10 cellular contexts compared by ENCODE assay signal in the genomic region with DNA sequence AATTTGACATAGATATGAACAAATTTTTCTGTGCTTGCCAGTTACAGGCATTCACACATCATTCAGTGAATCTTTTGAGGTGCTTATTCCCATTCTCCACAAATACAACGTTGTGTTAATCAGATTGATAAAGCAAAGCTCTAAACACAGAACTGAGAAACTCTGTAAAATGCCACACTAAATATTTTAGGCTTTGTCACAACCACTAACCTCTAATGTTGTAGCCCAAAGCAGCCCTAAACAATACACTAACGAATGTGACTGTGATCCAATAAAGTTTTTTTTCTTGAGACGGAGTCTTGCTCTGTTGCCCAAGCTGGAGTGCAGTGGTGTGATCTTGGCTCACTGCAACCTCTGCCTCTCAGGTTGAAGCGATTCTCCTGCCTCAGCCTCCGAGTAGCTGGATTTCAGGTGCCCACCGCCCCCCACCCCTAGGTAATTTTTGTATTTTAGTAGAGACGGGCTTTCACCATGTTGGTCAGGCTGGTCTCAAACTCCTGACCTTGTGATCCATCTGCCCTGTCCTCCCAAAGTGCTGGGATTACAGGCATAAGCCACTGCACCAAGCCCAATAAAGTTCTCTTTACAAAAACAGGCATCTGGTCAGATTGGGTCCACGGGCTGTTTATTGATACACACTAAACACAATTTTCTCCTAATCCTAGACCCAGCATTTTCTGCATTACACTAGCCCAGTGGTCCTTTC. TPM values are rescaled to one million over a fixed set of nuclear protein-coding genes. Genes with fewer than 3 reads are reported as not detected.
DNase-seq lines count a peak whose midpoint lies in the region; ATAC-seq and TF ChIP-seq lines count a peak whose summit lies in the region.
"Had no signal": no experiment of that assay in that cellular context is flagged by ENCODE, and none has a peak within 500 bp of the region (broad histone marks: within the 10 kb centered on the region; RNA-seq: fewer than 3 reads in every experiment).

No MANE protein-coding gene starts in this region.

- H2AFZ ChIP-seq in hepatocyte (no peak overlapping the region), osteoblast (ENCODE audit: low read length) (no peak overlapping the region)

- no peaks in the 10 kb centered on the region for H3K9me3 ChIP-seq in hepatocyte (ENCODE audit: low read depth)
- no peaks in the 10 kb centered on the region for H3K9me3 ChIP-seq in osteoblast (ENCODE audit: low read depth, low read length)

- H3K27me3 ChIP-seq in hepatocyte (no peaks in the 10 kb centered on the region), osteoblast (ENCODE audit: insufficient read depth, low read length) (no peaks in the 10 kb centered on the region)

- H3K4me3 ChIP-seq in hepatocyte: no peak overlapping the region
- no peak overlapping the region for H3K4me3 ChIP-seq in osteoblast (ENCODE audit: insufficient read depth, low read length)

- peaks cover 11% of the 10 kb centered on the region for H3K79me2 ChIP-seq in hepatocyte
- H3K79me2 ChIP-seq in osteoblast (ENCODE audit: insufficient read depth, low read length): peaks cover 10% of the 10 kb centered on the region

- H3K4me1 ChIP-seq in hepatocyte (ENCODE audit: insufficient read depth) (peaks cover 5% of the 10 kb centered on the region), osteoblast (ENCODE audit: insufficient read depth, low read length) (peaks cover 11% of the 10 kb centered on the region)

- H3K36me3 ChIP-seq in hepatocyte (replicated peaks; ENCODE audit: insufficient read depth, low read depth) (no peaks in the 10 kb centered on the region), osteoblast (ENCODE audit: insufficient read depth, low read length) (peaks cover 28% of the 10 kb centered on the region)

- TF ChIP-seq CTCF in hepatocyte (IDR thresholded peaks at IDR 0.05; ENCODE audit: poor library complexity) (no peak), osteoblast (IDR thresholded peaks at IDR 0.05; ENCODE audit: extremely low read depth, low read depth, low read length) (no peak)

- 90% methylated on average over 8 of the region's 8 CpGs for WGBS in hepatocyte (ENCODE audit: low lambda C conversion rate, missing lambda C conversion rate)

- peak overlapping the region; percentile 60 for H3K27ac ChIP-seq in hepatocyte
- no peak overlapping the region for H3K27ac ChIP-seq in osteoblast (ENCODE audit: low read depth, low read length)

- H4K20me1 ChIP-seq in hepatocyte (ENCODE audit: insufficient read depth, poor library complexity, severe bottlenecking) (peaks cover 6% of the 10 kb centered on the region), osteoblast (ENCODE audit: insufficient read depth, low read length) (peaks cover 4% of the 10 kb centered on the region)

- H3K9me2 ChIP-seq in hepatocyte (replicated peaks; ENCODE audit: insufficient read depth): no peaks in the 10 kb centered on the region

- H3K4me2 ChIP-seq in hepatocyte (no peak overlapping the region), osteoblast (ENCODE audit: insufficient read depth, low read length) (no peak overlapping the region)

- DNase-seq in DMS53 (lab: John Stamatoyannopoulos, UW) (peak; percentile 31), DMS53 treated with DMSO at 0.1 percent for 48 hours (lab: John Stamatoyannopoulos, UW; ENCODE audit: unreplicated experiment) (no peak), hepatocyte (ENCODE audit: low spot score) (no peak), osteoblast (ENCODE audit: insufficient read length, low spot score, missing footprints) (no peak), DMS79 (lab: John Stamatoyannopoulos, UW) (no peak), 8988T (no peak)
- DNase-seq: midbrain, NCI-H1048 had no signal

- peak; percentile 16 for ATAC-seq in GM21526 (IDR thresholded peaks at IDR 0.05; ENCODE audit: low FRiP score, unreplicated experiment)
- peak; percentile 35 for ATAC-seq in HG03354 (IDR thresholded peaks at IDR 0.05; ENCODE audit: poor library complexity, severe bottlenecking, unreplicated experiment)

RNA-seq across cellular contexts. Expression of gene CYCS, which starts 6.9 kb away (rescaled TPM):
- total RNA-seq in hepatocyte: 78.7 and 91.3 TPM in 2 replicates
- polyA plus RNA-seq in hepatocyte: 129 and 155 TPM in 2 replicates
- 21.5 and 22.8 TPM in 2 replicates for total RNA-seq in osteoblast
